Comparison of ENCODE assay signal across 14 cellular contexts in the genomic region with DNA sequence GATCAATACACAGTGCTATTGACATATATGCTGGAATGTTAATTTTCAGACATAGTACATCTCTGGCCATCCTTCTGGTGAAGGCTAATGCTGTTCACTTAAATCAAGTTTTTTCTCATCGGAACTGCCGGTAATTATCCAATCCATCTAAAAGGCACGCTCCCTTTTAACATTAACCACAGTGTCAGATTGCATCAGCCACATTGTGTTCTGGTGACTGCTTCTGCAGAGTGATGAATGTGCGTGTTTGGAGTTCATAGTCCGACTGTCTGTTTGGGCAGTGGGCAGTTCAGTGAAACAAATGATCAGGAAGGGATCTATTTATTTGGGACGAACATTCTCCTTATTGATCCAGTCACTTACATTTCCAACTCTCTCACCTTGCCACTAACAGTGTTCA. TPM values are rescaled to one million over a fixed set of nuclear protein-coding genes. Genes with fewer than 3 reads are reported as not detected.
DNase-seq lines count a peak whose midpoint lies in the region; ATAC-seq and TF ChIP-seq lines count a peak whose summit lies in the region.
"Had no signal": no experiment of that assay in that cellular context is flagged by ENCODE, and none has a peak within 500 bp of the region (broad histone marks: within the 10 kb centered on the region; RNA-seq: fewer than 3 reads in every experiment).

No MANE protein-coding gene starts in this region.

- H3K79me1 ChIP-seq in mesenchymal stem cell (replicated peaks; ENCODE audit: low read length, poor library complexity, severe bottlenecking) = no peaks in the 10 kb centered on the region

- CTCF ChIA-PET in naive thymus-derived CD4-positive, alpha-beta T cell (lab: Charles Lee) = no interaction called here

- H2AFZ ChIP-seq in mesenchymal stem cell (ENCODE audit: low read depth, low read length) = no peak overlapping the region

- H3K4me1 ChIP-seq in mesenchymal stem cell (ENCODE audit: control insufficient read depth, insufficient read depth, low read depth, low read length) (no peaks in the 10 kb centered on the region), suprapubic skin (no peaks in the 10 kb centered on the region)
- no peaks in the 10 kb centered on the region for H3K4me1 ChIP-seq in naive thymus-derived CD4-positive, alpha-beta T cell (ENCODE audit: control insufficient read depth in 2 of 2, insufficient read depth in 2 of 2, low read length in 2 of 2)

- ATAC-seq in naive thymus-derived CD4-positive, alpha-beta T cell = no peak
- ATAC-seq in HG02840 (IDR thresholded peaks at IDR 0.05; ENCODE audit: low FRiP score, unreplicated experiment) = no peak
- ATAC-seq in HG03521 (IDR thresholded peaks at IDR 0.05; ENCODE audit: unreplicated experiment) = no peak
- ATAC-seq: activated CD8-positive, alpha-beta T cell treated with anti-CD3 and anti-CD28 coated beads for 36 hours had no signal

- no peak overlapping the region for H3K27ac Mint-ChIP-seq in naive thymus-derived CD4-positive, alpha-beta T cell
- H3K27ac Mint-ChIP-seq: activated CD8-positive, alpha-beta T cell treated with anti-CD3 and anti-CD28 coated beads for 36 hours; activated naive CD8-positive, alpha-beta T cell; CD4-positive, CD25-positive, alpha-beta regulatory T cell had no signal

- no peak overlapping the region for H2BK12ac ChIP-seq in mesenchymal stem cell (ENCODE audit: low read length in 2 of 2)

- H4K8ac ChIP-seq in mesenchymal stem cell (ENCODE audit: low read length) = no peak overlapping the region

- no peak overlapping the region for H2BK5ac ChIP-seq in mesenchymal stem cell (ENCODE audit: low read depth, low read length, poor library complexity, severe bottlenecking)

- no peaks in the 10 kb centered on the region for H3K4me1 Mint-ChIP-seq in naive thymus-derived CD4-positive, alpha-beta T cell
- H3K4me1 Mint-ChIP-seq: CD4-positive, CD25-positive, alpha-beta regulatory T cell had no signal

- no peak overlapping the region for H2BK120ac ChIP-seq in mesenchymal stem cell (ENCODE audit: low read depth, low read length)

- H3K27ac ChIP-seq in mesenchymal stem cell (ENCODE audit: low read length, poor library complexity, severe bottlenecking) = no peak overlapping the region
- no peak overlapping the region for H3K27ac ChIP-seq in naive thymus-derived CD4-positive, alpha-beta T cell (ENCODE audit: low read depth, low read length)
- no peak overlapping the region for H3K27ac ChIP-seq in suprapubic skin
- H3K27ac ChIP-seq: SK-N-MC had no signal

- TF ChIP-seq CTCF in astrocyte of the spinal cord (IDR thresholded peaks at IDR 0.05; ENCODE audit: low read depth, low read length) (no peak), suprapubic skin (IDR thresholded peaks at IDR 0.05) (no peak)

- DNase-seq in DMS53 (lab: John Stamatoyannopoulos, UW) (peak; percentile 58), NCI-H146 (lab: John Stamatoyannopoulos, UW) (peak; percentile 72), astrocyte of the spinal cord (ENCODE audit: low read depth, low spot score) (peak; percentile 18), mesenchymal stem cell (peak; percentile 32), suprapubic skin (ENCODE audit: low spot score in 2 of 2) (no peak)
- DNase-seq in naive thymus-derived CD4-positive, alpha-beta T cell = no peak
- DNase-seq: activated CD8-positive, alpha-beta T cell treated with anti-CD3 and anti-CD28 coated beads for 36 hours; CD4-positive, CD25-positive, alpha-beta regulatory T cell; NCI-H2029; stimulated activated CD4-positive, alpha-beta T cell treated with anti-CD3 and anti-CD28 coated beads, Interleukin-4, amount 100 ng/mL, for 24 hours had no signal

- TF ChIP-seq POLR2A in suprapubic skin (IDR thresholded peaks at IDR 0.05) = no peak

- WGBS in mesenchymal stem cell = 78% methylated on average over 5 of the region's 6 CpGs
- WGBS in suprapubic skin = 94% methylated on average over 6 of the region's 6 CpGs

- no peak overlapping the region for H2BK15ac ChIP-seq in mesenchymal stem cell (ENCODE audit: low read depth, poor library complexity, severe bottlenecking)

- H4K91ac ChIP-seq in mesenchymal stem cell (ENCODE audit: low read length) = no peak overlapping the region

- no peaks in the 10 kb centered on the region for H3K36me3 Mint-ChIP-seq in naive thymus-derived CD4-positive, alpha-beta T cell
- H3K36me3 Mint-ChIP-seq: CD4-positive, CD25-positive, alpha-beta regulatory T cell had no signal

- intact Hi-C loops in naive thymus-derived CD4-positive, alpha-beta T cell (cut with micrococcal nuclease) = no loop called here

- H3K14ac ChIP-seq in mesenchymal stem cell (ENCODE audit: low read length in 2 of 2) = no peak overlapping the region

- H3K36me3 ChIP-seq in mesenchymal stem cell (ENCODE audit: control insufficient read depth in 1 of 2, insufficient read depth in 2 of 2, low read depth in 1 of 2, low read length in 2 of 2) = peaks cover 0 to 37% of the 10 kb centered on the region in 2 experiments
- H3K36me3 ChIP-seq in naive thymus-derived CD4-positive, alpha-beta T cell (ENCODE audit: control insufficient read depth in 2 of 3, insufficient read depth in 3 of 3, low read length in 3 of 3) = no peaks in the 10 kb centered on the region
- H3K36me3 ChIP-seq in suprapubic skin = no peaks in the 10 kb centered on the region

- H2AK5ac ChIP-seq in mesenchymal stem cell (ENCODE audit: low read length, severe bottlenecking) = no peak overlapping the region

- H3K9me3 Mint-ChIP-seq in naive thymus-derived CD4-positive, alpha-beta T cell = no peaks in the 10 kb centered on the region
- H3K9me3 Mint-ChIP-seq: activated CD8-positive, alpha-beta T cell treated with anti-CD3 and anti-CD28 coated beads for 36 hours had no signal

- H3K4me3 ChIP-seq in astrocyte of the spinal cord (ENCODE audit: low read depth, low read length) = no peak overlapping the region
- no peak overlapping the region for H3K4me3 ChIP-seq in mesenchymal stem cell (ENCODE audit: insufficient read depth in 1 of 2, low read depth in 1 of 2, low read length in 2 of 2)
- H3K4me3 ChIP-seq in naive thymus-derived CD4-positive, alpha-beta T cell (ENCODE audit: low read length) = no peak overlapping the region
- H3K4me3 ChIP-seq in suprapubic skin = no peak overlapping the region
- H3K4me3 ChIP-seq: SK-N-MC had no signal

- no peaks in the 10 kb centered on the region for H3K9me3 ChIP-seq in mesenchymal stem cell (ENCODE audit: control insufficient read depth, low read length)
- no peaks in the 10 kb centered on the region for H3K9me3 ChIP-seq in naive thymus-derived CD4-positive, alpha-beta T cell (ENCODE audit: control insufficient read depth in 2 of 3, low read length in 3 of 3)
- no peaks in the 10 kb centered on the region for H3K9me3 ChIP-seq in suprapubic skin

- H3K4me2 ChIP-seq in mesenchymal stem cell (ENCODE audit: low read length, poor library complexity, severe bottlenecking) = no peak overlapping the region

- H3K9ac ChIP-seq in mesenchymal stem cell (ENCODE audit: low read length) = no peak overlapping the region

- no peak overlapping the region for H3K23ac ChIP-seq in mesenchymal stem cell (ENCODE audit: low read length in 2 of 2)

- no peak overlapping the region for H3K4me3 Mint-ChIP-seq in naive thymus-derived CD4-positive, alpha-beta T cell
- H3K4me3 Mint-ChIP-seq: activated CD8-positive, alpha-beta T cell treated with anti-CD3 and anti-CD28 coated beads for 36 hours; activated naive CD8-positive, alpha-beta T cell; CD4-positive, CD25-positive, alpha-beta regulatory T cell had no signal

- in situ Hi-C loops in astrocyte of the spinal cord (cut with HindIII; ENCODE audit: low sequenced_read_pairs) = no loop called here

- no peak for TF ChIP-seq EP300 in suprapubic skin (IDR thresholded peaks at IDR 0.05)

- POLR2A ChIA-PET in naive thymus-derived CD4-positive, alpha-beta T cell (lab: Charles Lee) = no interaction called here

- no peak overlapping the region for H3K18ac ChIP-seq in mesenchymal stem cell (ENCODE audit: low read depth in 1 of 2, low read length in 2 of 2)

- H3K4ac ChIP-seq in mesenchymal stem cell (ENCODE audit: low read depth in 1 of 2, low read length in 2 of 2) = no peak overlapping the region

- peaks cover 0 to 13% of the 10 kb centered on the region in 2 experiments for H3K27me3 ChIP-seq in mesenchymal stem cell (ENCODE audit: control insufficient read depth in 1 of 2, insufficient read depth in 1 of 2, low read length in 2 of 2)
- H3K27me3 ChIP-seq in naive thymus-derived CD4-positive, alpha-beta T cell (ENCODE audit: control insufficient read depth in 2 of 2, insufficient read depth in 2 of 2, low read length in 2 of 2) = no peaks in the 10 kb centered on the region
- no peaks in the 10 kb centered on the region for H3K27me3 ChIP-seq in suprapubic skin

- H3K27me3 Mint-ChIP-seq in naive thymus-derived CD4-positive, alpha-beta T cell = peaks cover 23 to 46% (median 30%) of the 10 kb centered on the region in 5 donors

RNA-seq across cellular contexts. Expression of a gene that starts 49.5 kb away (rescaled TPM):
- 7.3 TPM for polyA plus RNA-seq in mesenchymal stem cell (2013, experiment 1 of 2)
- 7.3 TPM for polyA plus RNA-seq in mesenchymal stem cell (2013, experiment 2 of 2)
- under 1 TPM in 2 of 5 experiments, not detected in 3; 0.08 to 0.15 TPM for total RNA-seq in naive thymus-derived CD4-positive, alpha-beta T cell
- polyA plus RNA-seq in naive thymus-derived CD4-positive, alpha-beta T cell = not detected
- 1 to 10 TPM in 1 of 4 donors, under 1 TPM in 3; 0.26 to 1.5 (median 0.55) TPM for total RNA-seq in suprapubic skin
- total RNA-seq: CD4-positive, CD25-positive, alpha-beta regulatory T cell had no signal

Comparison
In these comparisons a context has a peak if more than half of its experiments do, and no peak if none do; other contexts are left out.
1. DNase-seq: peak in DMS53 (single experiment), NCI-H146 (single experiment), astrocyte of the spinal cord (single experiment) and mesenchymal stem cell (single experiment); none in naive thymus-derived CD4-positive, alpha-beta T cell (0 of 9) and suprapubic skin (0 of 2).